In genomic region chr11:7575841-7576451, GRCh38 we compare ENCODE assay signal across 8 cellular contexts.
DNase-seq lines count a peak whose midpoint lies in the region; ATAC-seq and TF ChIP-seq lines count a peak whose summit lies in the region.

No MANE protein-coding gene starts in this region.

- H3K27ac ChIP-seq in BLaER1 (no peak overlapping the region), MM.1S (ENCODE audit: low read length) (no peak overlapping the region), caudate nucleus (ENCODE audit: low read depth, low read length) (peak overlapping the region; percentile 98)

- H3K9ac ChIP-seq in BLaER1 (no peak overlapping the region), MM.1S (ENCODE audit: low read length) (no peak overlapping the region)

- H3F3A ChIP-seq in MM.1S (ENCODE audit: insufficient read depth, low read length), result peaks cover 16% of the 10 kb centered on the region

- H3K4me3 ChIP-seq in BLaER1, result no peak overlapping the region
- H3K4me3 ChIP-seq in MM.1S (ENCODE audit: low read length), result no peak overlapping the region

- H4K20me1 ChIP-seq in BLaER1, result peaks cover 100% of the 10 kb centered on the region
- H4K20me1 ChIP-seq in MM.1S (ENCODE audit: insufficient read depth, low read length), result no peaks in the 10 kb centered on the region

- peak; percentile 35 for DNase-seq in MM.1S
- DNase-seq in caudate nucleus (lab: John Stamatoyannopoulos, UW), result peak in 13 of 61 donors; percentile 25 to 62 (median 36)
- peak; percentile 90 for DNase-seq in myocyte (ENCODE audit: low read depth)
- no peak for DNase-seq in cerebellum (ENCODE audit: low spot score)
- no peak for DNase-seq in RKO (ENCODE audit: low spot score)

- H3K27me3 ChIP-seq in BLaER1, result peaks cover 99% of the 10 kb centered on the region
- H3K27me3 ChIP-seq in MM.1S (replicated peaks; ENCODE audit: insufficient read depth, low read length), result no peaks in the 10 kb centered on the region

- H3K9me2 ChIP-seq in MM.1S (replicated peaks; ENCODE audit: insufficient read depth, low read length), result no peaks in the 10 kb centered on the region

- no peak for ATAC-seq in GM21447 (IDR thresholded peaks at IDR 0.05; ENCODE audit: unreplicated experiment)
- ATAC-seq in HG03039 (IDR thresholded peaks at IDR 0.05; ENCODE audit: unreplicated experiment), result no peak

- H3K4me1 ChIP-seq in BLaER1 (peaks cover 42% of the 10 kb centered on the region), MM.1S (ENCODE audit: low read length) (peaks cover 34% of the 10 kb centered on the region)

- H2AFZ ChIP-seq in MM.1S (ENCODE audit: low read length), result no peak overlapping the region

- 0 out of 2 replicates have a peak, but pooled peaks cover 9% of the 10 kb centered on the region for H3K79me2 ChIP-seq in MM.1S (ENCODE audit: low read length)

- H3K36me3 ChIP-seq in BLaER1, result no peaks in the 10 kb centered on the region
- no peaks in the 10 kb centered on the region for H3K36me3 ChIP-seq in MM.1S (replicated peaks; ENCODE audit: insufficient read depth, low read length)

- peak overlapping the region; percentile 76 for H3K4me2 ChIP-seq in BLaER1
- H3K4me2 ChIP-seq in MM.1S (ENCODE audit: low read depth, low read length), result no peak overlapping the region

- H3K9me3 ChIP-seq in BLaER1 (no peaks in the 10 kb centered on the region), MM.1S (replicated peaks; ENCODE audit: insufficient read depth, low read length) (no peaks in the 10 kb centered on the region)

- no peak for TF ChIP-seq CTCF in MM.1S (IDR thresholded peaks at IDR 0.05; ENCODE audit: low read length)

Comparison
In these comparisons a context has a peak if more than half of its experiments do, and no peak if none do; other contexts are left out.
1. DNase-seq: peak in MM.1S (single experiment) and myocyte (single experiment); none in cerebellum (single experiment) and RKO (single experiment).